1 cellular context compared by ENCODE assay signal in genomic region chr10:125722811-125723210, GRCh38.
TF ChIP-seq lines count a peak whose summit lies in the region.

No MANE protein-coding gene starts in this region.

TF ChIP-seq in endothelial cell of umbilical vein, 7 proteins besides CTCF, POLR2A, EP300 and RAD21:
- no peak for TF ChIP-seq GATA2 (IDR thresholded peaks at IDR 0.05; ENCODE audit: insufficient read depth, insufficient read length, low read depth, low read length)
- no peak for TF ChIP-seq JUN (IDR thresholded peaks at IDR 0.05; ENCODE audit: borderline replicate concordance, insufficient read depth, insufficient read length, low read depth)
